In genomic region chr18:28529644-28530043, GRCh38 we compare ENCODE assay signal across 20 cellular contexts.
DNase-seq lines count a peak whose midpoint lies in the region; FAIRE-seq and TF ChIP-seq lines count a peak whose summit lies in the region.
"Had no signal": no experiment of that assay in that cellular context is flagged by ENCODE, and none has a peak within 500 bp of the region (broad histone marks: within the 10 kb centered on the region; RNA-seq: fewer than 3 reads in every experiment).

No MANE protein-coding gene starts in this region.

- peaks cover 13% of the 10 kb centered on the region for H3K4me1 ChIP-seq in smooth muscle cell (ENCODE audit: low read depth)

- no peaks in the 10 kb centered on the region for H3K79me2 ChIP-seq in smooth muscle cell (ENCODE audit: low read depth)

- H3K27ac ChIP-seq in smooth muscle cell (ENCODE audit: low read depth) = peak overlapping the region; percentile 30
- H3K27ac ChIP-seq: C4-2B, HL-60 had no signal

- DNase-seq in D721Med (ENCODE audit: insufficient read length, low spot score) (no peak), iris pigment epithelial cell (ENCODE audit: low read depth) (peak; percentile 1), smooth muscle cell (lab: John Stamatoyannopoulos, UW; ENCODE audit: unreplicated experiment) (no peak), H54 (ENCODE audit: insufficient read length, low spot score) (no peak), GM03348 (ENCODE audit: low spot score) (no peak), cerebellar nuclear complex (lab: John Stamatoyannopoulos, UW) (no peak)
- DNase-seq: AML-193; CD4-positive, alpha-beta T cell; DMS79 treated with DMSO at 0.1 percent for 48 hours; GF-D8; HCEC 1CT; IMR-90 had no signal

- no peak for TF ChIP-seq CTCF in D721Med (IDR thresholded peaks at IDR 0.05; ENCODE audit: insufficient read depth, missing control alignments)
- TF ChIP-seq CTCF in smooth muscle cell (IDR thresholded peaks at IDR 0.05; ENCODE audit: borderline replicate concordance, insufficient read depth, poor library complexity, severe bottlenecking) = no peak

- no peak overlapping the region for H2AFZ ChIP-seq in smooth muscle cell (ENCODE audit: low read depth)

- H3K9ac ChIP-seq in smooth muscle cell (ENCODE audit: low read depth) = no peak overlapping the region

- no peaks in the 10 kb centered on the region for H3K27me3 ChIP-seq in smooth muscle cell (ENCODE audit: low read depth)

- TF ChIP-seq POLR2A in H54 (IDR thresholded peaks at IDR 0.05; ENCODE audit: low read depth, low read length) = no peak

- peak overlapping the region; percentile 60 for H3K4me2 ChIP-seq in smooth muscle cell

- H4K20me1 ChIP-seq in smooth muscle cell (ENCODE audit: low read depth) = no peaks in the 10 kb centered on the region

- H3K9me3 ChIP-seq in smooth muscle cell (replicated peaks; ENCODE audit: low read depth) = no peaks in the 10 kb centered on the region

- no peaks in the 10 kb centered on the region for H3K36me3 ChIP-seq in smooth muscle cell (ENCODE audit: low read depth)

- FAIRE-seq in D721Med (lab: Jason Lieb, UNC) (peak; percentile 79), colon (lab: Jason Lieb, UNC) (peak; percentile 62), H54 (lab: Jason Lieb, UNC) (no peak)
- FAIRE-seq: A204.1, GM12878, GM19239, HTR-8/SVneo, K562 had no signal

- WGBS in smooth muscle cell (ENCODE audit: low lambda C conversion rate) = 29% methylated on average over 1 of the region's 1 CpG

- H3K4me3 ChIP-seq in smooth muscle cell = no peak overlapping the region
- H3K4me3 ChIP-seq: GM12878, K562 had no signal

- no peaks in the 10 kb centered on the region for H3F3A ChIP-seq in smooth muscle cell (ENCODE audit: low read depth)
